8 cellular contexts compared by ENCODE assay signal in genomic region chr10:62054825-62055224, GRCh38.
DNase-seq lines count a peak whose midpoint lies in the region; ATAC-seq and TF ChIP-seq lines count a peak whose summit lies in the region.

No MANE protein-coding gene starts in this region.

- CTCF ChIA-PET in CD4-positive, alpha-beta T cell (lab: Charles Lee), result interaction anchor here (0.7 to 2.9 kb wide), 5 partner anchors 9 to 190 kb away, joined by 3 to 12 read pairs (median 4); no protein-coding TSS in a partner anchor
- CTCF ChIA-PET in activated CD8-positive, alpha-beta T cell treated with anti-CD3 and anti-CD28 coated beads, Interleukin-2, amount 10 ng/mL, durations not matched to agents 7 days and 5 days (lab: Charles Lee), result interaction anchor here (0.9 to 5.4 kb wide), 11 partner anchors 9 to 190 kb away, joined by 3 to 41 read pairs (median 4); no protein-coding TSS in a partner anchor
- CTCF ChIA-PET in RWPE1 (lab: Yijun Ruan, JAX), result interaction anchor here (0.5 kb wide), 1 partner anchor 16 kb away, joined by 4 read pairs; no protein-coding TSS in a partner anchor

- H3K4me1 Mint-ChIP-seq in CD4-positive, alpha-beta T cell (ENCODE audit: low read depth), result peaks cover 91% of the 10 kb centered on the region
- peaks cover 82% of the 10 kb centered on the region for H3K4me1 Mint-ChIP-seq in activated CD8-positive, alpha-beta T cell treated with anti-CD3 and anti-CD28 coated beads, Interleukin-2, amount 10 ng/mL, durations not matched to agents 7 days and 5 days (ENCODE audit: low read depth)
- H3K4me1 Mint-ChIP-seq in osteocyte (ENCODE audit: unreplicated experiment), result peaks cover 90% of the 10 kb centered on the region

- TF ChIP-seq CTCF in CD4-positive, alpha-beta T cell (IDR thresholded peaks at IDR 0.05), result no peak
- TF ChIP-seq CTCF in osteocyte (IDR thresholded peaks at IDR 0.05), result no peak
- TF ChIP-seq CTCF in RWPE1 (conservative IDR thresholded peaks at IDR 0.05; ENCODE audit: low read depth), result no peak

- no peaks in the 10 kb centered on the region for H3K27me3 ChIP-seq in CD4-positive, alpha-beta T cell (ENCODE audit: control insufficient read depth, insufficient read depth, low read length)

- H3K27ac Mint-ChIP-seq in CD4-positive, alpha-beta T cell, result peak overlapping the region; percentile 88
- H3K27ac Mint-ChIP-seq in activated CD8-positive, alpha-beta T cell treated with anti-CD3 and anti-CD28 coated beads, Interleukin-2, amount 10 ng/mL, durations not matched to agents 7 days and 5 days, result peak overlapping the region; percentile 70
- H3K27ac Mint-ChIP-seq in osteocyte (ENCODE audit: unreplicated experiment), result peak overlapping the region; percentile 82

- no peak for ATAC-seq in CD4-positive, alpha-beta T cell (ENCODE audit: poor library complexity)
- ATAC-seq in GM21381 (IDR thresholded peaks at IDR 0.05; ENCODE audit: unreplicated experiment), result peak; percentile 27
- ATAC-seq in activated CD8-positive, alpha-beta T cell treated with anti-CD3 and anti-CD28 coated beads, Interleukin-2, amount 10 ng/mL, durations not matched to agents 7 days and 5 days, result no peak

- intact Hi-C loops in CD4-positive, alpha-beta T cell (cut with DNase I, micrococcal nuclease), result loop anchor here in 1 of 2 experiments (5.0 kb wide), 1 partner anchor 762 kb away; the partner anchor contains the start of gene EGR2

- no peaks in the 10 kb centered on the region for H3K27me3 Mint-ChIP-seq in CD4-positive, alpha-beta T cell
- H3K27me3 Mint-ChIP-seq in activated CD8-positive, alpha-beta T cell treated with anti-CD3 and anti-CD28 coated beads, Interleukin-2, amount 10 ng/mL, durations not matched to agents 7 days and 5 days (ENCODE audit: low read depth), result no peaks in the 10 kb centered on the region
- no peaks in the 10 kb centered on the region for H3K27me3 Mint-ChIP-seq in osteocyte (ENCODE audit: unreplicated experiment)

- H3K9me3 ChIP-seq in CD4-positive, alpha-beta T cell (ENCODE audit: control insufficient read depth, low read length), result no peaks in the 10 kb centered on the region

- no peak for DNase-seq in CD4-positive, alpha-beta T cell
- DNase-seq in activated CD8-positive, alpha-beta T cell treated with anti-CD3 and anti-CD28 coated beads, Interleukin-2, amount 10 ng/mL, durations not matched to agents 7 days and 5 days, result no peak
- DNase-seq in osteocyte (ENCODE audit: extremely low spot score, unreplicated experiment) (no peak), NCI-H774 (lab: John Stamatoyannopoulos, UW) (no peak), dedifferentiated amniotic fluid mesenchymal stem cell (ENCODE audit: extremely low spot score) (no peak), RPMI8226 (no peak), RWPE1 (ENCODE audit: low spot score) (no peak)

- peak overlapping the region; percentile 68 for H3K4me3 Mint-ChIP-seq in CD4-positive, alpha-beta T cell
- peak overlapping the region; percentile 22 for H3K4me3 Mint-ChIP-seq in activated CD8-positive, alpha-beta T cell treated with anti-CD3 and anti-CD28 coated beads, Interleukin-2, amount 10 ng/mL, durations not matched to agents 7 days and 5 days
- peak overlapping the region; percentile 97 for H3K4me3 Mint-ChIP-seq in osteocyte (ENCODE audit: unreplicated experiment)

- peak overlapping the region; percentile 47 for H3K27ac ChIP-seq in CD4-positive, alpha-beta T cell (ENCODE audit: low read depth, low read length)
- no peak overlapping the region for H3K27ac ChIP-seq in RWPE1

- H3K9me3 Mint-ChIP-seq in CD4-positive, alpha-beta T cell, result no peaks in the 10 kb centered on the region
- H3K9me3 Mint-ChIP-seq in activated CD8-positive, alpha-beta T cell treated with anti-CD3 and anti-CD28 coated beads, Interleukin-2, amount 10 ng/mL, durations not matched to agents 7 days and 5 days (ENCODE audit: insufficient read depth), result peaks cover 7% of the 10 kb centered on the region
- no peaks in the 10 kb centered on the region for H3K9me3 Mint-ChIP-seq in osteocyte (ENCODE audit: unreplicated experiment)

- POLR2A ChIA-PET in CD4-positive, alpha-beta T cell (lab: Charles Lee), result interaction anchor here (1.1 to 1.7 kb wide), 6 partner anchors 9 to 153 kb away, joined by 3 to 8 read pairs (median 4); no protein-coding TSS in a partner anchor
- POLR2A ChIA-PET in activated CD8-positive, alpha-beta T cell treated with anti-CD3 and anti-CD28 coated beads, Interleukin-2, amount 10 ng/mL, durations not matched to agents 7 days and 5 days (lab: Charles Lee), result interaction anchor here (1.0 to 2.6 kb wide), 6 partner anchors 20 to 156 kb away, joined by 3 to 12 read pairs (median 4); partner anchors contain the start of gene ARID5B
- POLR2A ChIA-PET in RWPE1 (lab: Yijun Ruan, JAX; ENCODE audit: low non-redundant PET), result no interaction called here

- H3K36me3 Mint-ChIP-seq in CD4-positive, alpha-beta T cell (ENCODE audit: low read depth), result peaks cover 98% of the 10 kb centered on the region
- peaks cover 91% of the 10 kb centered on the region for H3K36me3 Mint-ChIP-seq in activated CD8-positive, alpha-beta T cell treated with anti-CD3 and anti-CD28 coated beads, Interleukin-2, amount 10 ng/mL, durations not matched to agents 7 days and 5 days (ENCODE audit: low read depth)
- peaks cover 75% of the 10 kb centered on the region for H3K36me3 Mint-ChIP-seq in osteocyte (ENCODE audit: unreplicated experiment)

Comparison
In these comparisons a context has a peak if more than half of its experiments do, and no peak if none do; other contexts are left out.
1. H3K4me3 Mint-ChIP-seq: peak in every context shown above with its lines; median percentile 97 in osteocyte; 68 in CD4-positive, alpha-beta T cell; 22 in activated CD8-positive, alpha-beta T cell treated with anti-CD3 and anti-CD28 coated beads, Interleukin-2, amount 10 ng/mL, durations not matched to agents 7 days and 5 days.